Comparison of ENCODE assay signal across 15 cellular contexts in genomic region chr1:18929686-18930085, GRCh38. TPM values are rescaled to one million over a fixed set of nuclear protein-coding genes. Genes with fewer than 3 reads are reported as not detected.
DNase-seq lines count a peak whose midpoint lies in the region; ATAC-seq lines count a peak whose summit lies in the region.
"Had no signal": no experiment of that assay in that cellular context is flagged by ENCODE, and none has a peak within 500 bp of the region (broad histone marks: within the 10 kb centered on the region; RNA-seq: fewer than 3 reads in every experiment).

No MANE protein-coding gene starts in this region.

- peaks cover 5 to 10% of the 10 kb centered on the region in 2 donors for H3K36me3 Mint-ChIP-seq in activated naive CD4-positive, alpha-beta T cell treated with anti-CD3 and anti-CD28 coated beads, Interleukin-2, amount 50 U/mL, for 72 hours
- H3K36me3 Mint-ChIP-seq in dendritic cell treated with granulocyte-macrophage colony-stimulating factor and Interleukin-4, amounts not matched to agents 40 ng/mL and 50 ng/mL, for 4 days (ENCODE audit: low read depth), result no peaks in the 10 kb centered on the region

- H3K4me3 ChIP-seq in MG63, result no peak overlapping the region
- H3K4me3 ChIP-seq: breast epithelium, PC-9 had no signal

- peak overlapping the region; percentile 8 to 36 for H3K27ac Mint-ChIP-seq in activated naive CD4-positive, alpha-beta T cell treated with anti-CD3 and anti-CD28 coated beads, Interleukin-2, amount 50 U/mL, for 72 hours
- peak overlapping the region; percentile 45 for H3K27ac Mint-ChIP-seq in dendritic cell treated with granulocyte-macrophage colony-stimulating factor and Interleukin-4, amounts not matched to agents 40 ng/mL and 50 ng/mL, for 4 days

- H3K4me1 Mint-ChIP-seq in dendritic cell treated with granulocyte-macrophage colony-stimulating factor and Interleukin-4, amounts not matched to agents 40 ng/mL and 50 ng/mL, for 4 days (ENCODE audit: low read depth), result peaks cover 74% of the 10 kb centered on the region

- H3K4me3 Mint-ChIP-seq in dendritic cell treated with granulocyte-macrophage colony-stimulating factor and Interleukin-4, amounts not matched to agents 40 ng/mL and 50 ng/mL, for 4 days, result no peak overlapping the region

- intact Hi-C loops in dendritic cell treated with granulocyte-macrophage colony-stimulating factor and Interleukin-4, amounts not matched to agents 40 ng/mL and 50 ng/mL, for 4 days (cut with micrococcal nuclease), result no loop called here

- H3K9me3 ChIP-seq in MG63, result no peaks in the 10 kb centered on the region
- H3K9me3 ChIP-seq: breast epithelium had no signal

- H3K9me3 Mint-ChIP-seq in activated naive CD4-positive, alpha-beta T cell treated with anti-CD3 and anti-CD28 coated beads, Interleukin-2, amount 50 U/mL, for 72 hours, result peaks cover 4 to 6% of the 10 kb centered on the region in 2 donors
- no peaks in the 10 kb centered on the region for H3K9me3 Mint-ChIP-seq in dendritic cell treated with granulocyte-macrophage colony-stimulating factor and Interleukin-4, amounts not matched to agents 40 ng/mL and 50 ng/mL, for 4 days

- no peaks in the 10 kb centered on the region for H3K36me3 ChIP-seq in MG63
- H3K36me3 ChIP-seq: breast epithelium had no signal

- peaks cover 7% of the 10 kb centered on the region for H3K27me3 Mint-ChIP-seq in dendritic cell treated with granulocyte-macrophage colony-stimulating factor and Interleukin-4, amounts not matched to agents 40 ng/mL and 50 ng/mL, for 4 days

- H3K27me3 ChIP-seq in MG63, result no peaks in the 10 kb centered on the region
- H3K27me3 ChIP-seq: breast epithelium had no signal

- no peak for DNase-seq in activated naive CD4-positive, alpha-beta T cell treated with anti-CD3 and anti-CD28 coated beads, Interleukin-2, amount 50 U/mL, for 72 hours (ENCODE audit: low spot score in 2 of 2)
- DNase-seq in activated naive CD4-positive, alpha-beta T cell (lab: John Stamatoyannopoulos, UW), result no peak
- DNase-seq in MG63 (peak; percentile 46), renal cortical epithelial cell (ENCODE audit: low read depth) (peak; percentile 23)
- DNase-seq: C1 segment of cervical spinal cord; NCI-H1092; NCI-H446; PC-9; stimulated activated CD4-positive, alpha-beta T cell treated with anti-CD3 and anti-CD28 coated beads, Interleukin-1b, Interleukin-23, amount 100 ng/mL, for 48 hours; stimulated activated naive CD8-positive, alpha-beta T cell treated with anti-CD3 and anti-CD28 coated beads, Interleukin-15, Interleukin-2, amounts not matched to agents 100 U/mL and 50 U/mL, for 24 hours had no signal

- no peak for ATAC-seq in activated naive CD4-positive, alpha-beta T cell treated with anti-CD3 and anti-CD28 coated beads, Interleukin-2, amount 50 U/mL, for 72 hours
- ATAC-seq in HG03139 (IDR thresholded peaks at IDR 0.05; ENCODE audit: unreplicated experiment), result no peak
- no peak for ATAC-seq in activated CD4-positive, CD25-positive, alpha-beta regulatory T cell treated with anti-CD3 and anti-CD28 coated beads, Interleukin-2, amount 50 U/mL, for 24 hours
- ATAC-seq in HG02623 (IDR thresholded peaks at IDR 0.05; ENCODE audit: unreplicated experiment), result no peak
- ATAC-seq: stimulated activated naive CD8-positive, alpha-beta T cell treated with anti-CD3 and anti-CD28 coated beads, Interleukin-15, Interleukin-2, amounts not matched to agents 100 U/mL and 50 U/mL, for 24 hours had no signal

RNA-seq across cellular contexts. Expression of gene IFFO2, which starts 26.8 kb away (rescaled TPM):
- total RNA-seq in activated naive CD4-positive, alpha-beta T cell treated with anti-CD3 and anti-CD28 coated beads, Interleukin-2, amount 50 U/mL, for 72 hours, result 10 to 100 TPM; 27.3 to 41.7 TPM
- 3.9 and 4.3 TPM in 2 replicates for total RNA-seq in MG63 (2014; rRNA removed; shearing (Covaris generic); ENCODE audit: low replicate concordance)
- total RNA-seq in renal cortical epithelial cell, result 34.0 and 42.0 TPM in 2 replicates

RNA-seq across cellular contexts. Expression of gene ALDH4A1, which starts 27.3 kb away (rescaled TPM):
- total RNA-seq in activated naive CD4-positive, alpha-beta T cell treated with anti-CD3 and anti-CD28 coated beads, Interleukin-2, amount 50 U/mL, for 72 hours, result 1 to 10 TPM; 7.4 to 9.8 TPM
- total RNA-seq in MG63 (2014; rRNA removed; shearing (Covaris generic); ENCODE audit: low replicate concordance), result 5.3 and 23.6 TPM in 2 replicates
- total RNA-seq in renal cortical epithelial cell, result 39.5 and 42.0 TPM in 2 replicates

Comparison
In these comparisons a context has a peak if more than half of its experiments do, and no peak if none do; other contexts are left out.
1. DNase-seq: peak in MG63 (single experiment) and renal cortical epithelial cell (single experiment); none in activated naive CD4-positive, alpha-beta T cell treated with anti-CD3 and anti-CD28 coated beads, Interleukin-2, amount 50 U/mL, for 72 hours (0 of 2) and activated naive CD4-positive, alpha-beta T cell (0 of 4).